Comparison of ENCODE assay signal across 9 cellular contexts in genomic region chr14:104689620-104690265, GRCh38. TPM values are rescaled to one million over a fixed set of nuclear protein-coding genes. Genes with fewer than 3 reads are reported as not detected.
A peak's percentile ranks its signal among the peaks of the same experiment; 100 is the strongest.
DNase-seq lines count a peak whose midpoint lies in the region; ATAC-seq, FAIRE-seq and TF ChIP-seq lines count a peak whose summit lies in the region.
"Had no signal": no experiment of that assay in that cellular context is flagged by ENCODE, and none has a peak within 500 bp of the region (broad histone marks: within the 10 kb centered on the region; RNA-seq: fewer than 3 reads in every experiment).

No MANE protein-coding gene starts in this region.

- peak overlapping the region; percentile 96 for H3K9ac ChIP-seq in GM23248
- peak overlapping the region; percentile 81 for H3K9ac ChIP-seq in smooth muscle cell (ENCODE audit: low read depth)

- H3K27ac ChIP-seq in A549 (peak overlapping the region; percentile 98), GM23248 (peak overlapping the region; percentile 43), right cardiac atrium (ENCODE audit: low read length) (peak overlapping the region; percentile 24), smooth muscle cell (ENCODE audit: low read depth) (no peak overlapping the region)
- H3K27ac ChIP-seq: neutrophil had no signal

- ATAC-seq in A549 (no peak), right cardiac atrium (peak; percentile 9 to 10), HG02981 (IDR thresholded peaks at IDR 0.05; ENCODE audit: unreplicated experiment) (no peak), HG03139 (IDR thresholded peaks at IDR 0.05; ENCODE audit: unreplicated experiment) (no peak)
- ATAC-seq in activated T-cell treated with anti-CD3 and anti-CD28 coated beads, Interleukin-2, amount 50 U/mL, for 72 hours (replicated peaks in 1 of 2) = peak; percentile 31 to 50

- H3K27me3 ChIP-seq in GM23248 (replicated peaks; ENCODE audit: insufficient read depth) = no peaks in the 10 kb centered on the region
- no peaks in the 10 kb centered on the region for H3K27me3 ChIP-seq in right cardiac atrium (ENCODE audit: control insufficient read depth, insufficient read depth)
- no peaks in the 10 kb centered on the region for H3K27me3 ChIP-seq in smooth muscle cell (ENCODE audit: low read depth)

- H3K9me2 ChIP-seq in GM23248 (ENCODE audit: insufficient read depth) = no peaks in the 10 kb centered on the region

- H3K79me2 ChIP-seq in GM23248 (ENCODE audit: insufficient read depth) (peaks cover 52% of the 10 kb centered on the region), smooth muscle cell (ENCODE audit: low read depth) (peaks cover 49% of the 10 kb centered on the region)

- CTCF ChIA-PET in A549 (lab: Yijun Ruan, JAX) = interaction anchor here (1.1 to 13.1 kb wide), 6 partner anchors 8 to 612 kb away, joined by 3 to 143 read pairs (median 10); partner anchors contain the start of gene ADSS1

- H2AFZ ChIP-seq in GM23248 (peak overlapping the region; percentile 67; the same call in 1 of the 2 replicates), smooth muscle cell (ENCODE audit: low read depth) (peak overlapping the region; percentile 49)

- peaks cover 52% of the 10 kb centered on the region for H3K4me1 Mint-ChIP-seq in activated T-cell treated with anti-CD3 and anti-CD28 coated beads, Interleukin-2, amount 50 U/mL, for 72 hours (ENCODE audit: low read depth)

- DNase-seq in A549 (ENCODE audit: low read depth in 1 of 2, low spot score in 1 of 2) = no peak
- DNase-seq in GM23248 = peak; percentile 66
- peak; percentile 21 to 42 for DNase-seq in activated T-cell treated with anti-CD3 and anti-CD28 coated beads, Interleukin-2, amount 50 U/mL, for 72 hours
- peak; percentile 36 to 70 (median 65) for DNase-seq in right cardiac atrium
- DNase-seq in smooth muscle cell (lab: John Stamatoyannopoulos, UW; ENCODE audit: unreplicated experiment) = no peak
- no peak for DNase-seq in NCI-H446 (lab: John Stamatoyannopoulos, UW)

- H3K27ac Mint-ChIP-seq in activated T-cell treated with anti-CD3 and anti-CD28 coated beads, Interleukin-2, amount 50 U/mL, for 72 hours = no peak overlapping the region

- H3K4me3 Mint-ChIP-seq in activated T-cell treated with anti-CD3 and anti-CD28 coated beads, Interleukin-2, amount 50 U/mL, for 72 hours = peak overlapping the region; percentile 72 to 83

- POLR2A ChIA-PET in A549 (lab: Yijun Ruan, JAX) = interaction anchor here (0.6 kb wide), 2 partner anchors 28 to 37 kb away, joined by 4 read pairs; no protein-coding TSS in a partner anchor

- H3K4me2 ChIP-seq in A549 = peak overlapping the region; percentile 86
- H3K4me2 ChIP-seq in GM23248 (ENCODE audit: unreplicated experiment) = peak overlapping the region; percentile 89
- H3K4me2 ChIP-seq in smooth muscle cell = peak overlapping the region; percentile 100

- TF ChIP-seq EP300 in A549 (IDR thresholded peaks at IDR 0.05) = no peak

- no peaks in the 10 kb centered on the region for H4K20me1 ChIP-seq in GM23248 (ENCODE audit: insufficient read depth)
- peaks cover 47% of the 10 kb centered on the region for H4K20me1 ChIP-seq in smooth muscle cell (ENCODE audit: low read depth)

- TF ChIP-seq CTCF in A549 (IDR thresholded peaks at IDR 0.05) (no peak), smooth muscle cell (IDR thresholded peaks at IDR 0.05; ENCODE audit: borderline replicate concordance, insufficient read depth, poor library complexity, severe bottlenecking) (no peak)

- TF ChIP-seq RAD21 in A549 (conservative IDR thresholded peaks at IDR 0.05 in 1 of 2, IDR thresholded peaks at IDR 0.05 in 1 of 2) = no peak

- H3F3A ChIP-seq in GM23248 (ENCODE audit: insufficient read depth) (0 out of 2 replicates have a peak, but pooled peaks cover 7% of the 10 kb centered on the region), smooth muscle cell (ENCODE audit: low read depth) (peaks cover 13% of the 10 kb centered on the region)

- H3K4me3 ChIP-seq in A549 (peak overlapping the region; percentile 99), GM23248 (peak overlapping the region; percentile 93), right cardiac atrium (ENCODE audit: low read length) (peak overlapping the region; percentile 83), smooth muscle cell (peak overlapping the region; percentile 88)

- intact Hi-C loops in right cardiac atrium (cut with DNase I) = no loop called here

- peaks cover 76% of the 10 kb centered on the region for H3K4me1 ChIP-seq in A549
- peaks cover 16% of the 10 kb centered on the region for H3K4me1 ChIP-seq in GM23248 (ENCODE audit: insufficient read depth)
- H3K4me1 ChIP-seq in right cardiac atrium (ENCODE audit: control insufficient read depth, insufficient read depth, low read length) = peaks cover 21% of the 10 kb centered on the region
- H3K4me1 ChIP-seq in smooth muscle cell (ENCODE audit: low read depth) = peaks cover 23% of the 10 kb centered on the region

- no peaks in the 10 kb centered on the region for H3K36me3 ChIP-seq in GM23248 (ENCODE audit: low read depth)
- H3K36me3 ChIP-seq in smooth muscle cell (ENCODE audit: low read depth) = no peaks in the 10 kb centered on the region
- H3K36me3 ChIP-seq: neutrophil had no signal

- 0% methylated on average over 23 of the region's 69 CpGs for WGBS in A549 (ENCODE audit: missing lambda C conversion rate)
- 1% methylated on average over 31 to 66 of the region's 69 CpGs for WGBS in GM23248 (ENCODE audit: low coverage in 1 of 2, low lambda C conversion rate in 2 of 2, missing lambda C conversion rate in 2 of 2), 2 experiments
- WGBS in right cardiac atrium = under 1% methylated on average over 69 of the region's 69 CpGs
- WGBS in smooth muscle cell (ENCODE audit: low lambda C conversion rate) = 2% methylated on average over 62 of the region's 69 CpGs

- no peaks in the 10 kb centered on the region for H3K27me3 Mint-ChIP-seq in activated T-cell treated with anti-CD3 and anti-CD28 coated beads, Interleukin-2, amount 50 U/mL, for 72 hours (ENCODE audit: low read depth)

- H3K9me3 ChIP-seq in A549 = no peaks in the 10 kb centered on the region
- no peaks in the 10 kb centered on the region for H3K9me3 ChIP-seq in GM23248 (ENCODE audit: low read depth)
- H3K9me3 ChIP-seq in right cardiac atrium (ENCODE audit: control insufficient read depth, low read length) = no peaks in the 10 kb centered on the region
- H3K9me3 ChIP-seq in smooth muscle cell (replicated peaks; ENCODE audit: low read depth) = no peaks in the 10 kb centered on the region
- H3K9me3 ChIP-seq: neutrophil had no signal

- no peak for FAIRE-seq in A549 (lab: Jason Lieb, UNC)

- no peaks in the 10 kb centered on the region for H3K9me3 Mint-ChIP-seq in activated T-cell treated with anti-CD3 and anti-CD28 coated beads, Interleukin-2, amount 50 U/mL, for 72 hours

- in situ Hi-C loops in GM23248 (cut with MboI) = no loop called here

- peak; percentile 56 for TF ChIP-seq POLR2A in A549 (IDR thresholded peaks at IDR 0.05; ENCODE audit: low read length)

- no peaks in the 10 kb centered on the region for H3K36me3 Mint-ChIP-seq in activated T-cell treated with anti-CD3 and anti-CD28 coated beads, Interleukin-2, amount 50 U/mL, for 72 hours (ENCODE audit: insufficient read depth in 2 of 2)

TF ChIP-seq in A549, 52 proteins besides CTCF, POLR2A, EP300 and RAD21 (continues in another document):
- TF ChIP-seq GATA3 (IDR thresholded peaks at IDR 0.05; ENCODE audit: borderline replicate concordance) (no peak), CHD4 (IDR thresholded peaks at IDR 0.05; ENCODE audit: borderline replicate concordance) (no peak), NFE2L2 (conservative IDR thresholded peaks at IDR 0.05; ENCODE audit: low read length) (no peak), PHF8 (IDR thresholded peaks at IDR 0.05; ENCODE audit: borderline replicate concordance, low read depth) (0 out of 2 replicates have a peak, but pooled peaks have one; percentile 21), JUNB (IDR thresholded peaks at IDR 0.05) (no peak), PBX3 (IDR thresholded peaks at IDR 0.05) (no peak; the same call in 1 of the 2 replicates), FOXS1 (CRISPR knock-in tag; IDR thresholded peaks at IDR 0.05) (no peak), NPAS2 (CRISPR knock-in tag; IDR thresholded peaks at IDR 0.05; ENCODE audit: borderline replicate concordance) (no peak), FOSB (CRISPR knock-in tag; IDR thresholded peaks at IDR 0.05) (no peak)

RNA-seq across cellular contexts. Expression of gene INF2, which starts 0.3 kb away (rescaled TPM):
- polyA plus RNA-seq in A549 (2011; rRNA removed) (23.6 and 24.7 TPM in 2 replicates), A549 (2017; fragmentation: RNase III; extraction: RNeasy Plus Mini Kit Qiagen cat#74134 plus additional on column Dnase treatment) (71.2 to 76.6 TPM (median 72.0 TPM) in 3 replicates), GM23248 (2016; fragmentation: Nextera tagmentation; extraction: Ambion mirVana) (23.0 and 24.2 TPM in 2 replicates), right cardiac atrium (36.6 TPM), smooth muscle cell (19.9 and 30.1 TPM in 2 replicates)
- polyA plus RNA-seq in A549 (2012; cell fraction: cytosol; rRNA removed) = 68.4 and 94.0 TPM in 2 replicates
- 224 and 375 TPM in 2 replicates for polyA plus RNA-seq in A549 (2012; cell fraction: nucleus; rRNA removed)
- 19.6 and 27.7 TPM in 2 replicates for polyA minus RNA-seq in A549 (2011; rRNA and poly(A)+ RNA removed)
- total RNA-seq in GM23248 (2014; rRNA removed; shearing (Covaris generic)) = 53.3 and 62.1 TPM in 2 replicates
- 10 to 100 TPM; 37.6 to 38.8 TPM for total RNA-seq in activated T-cell treated with anti-CD3 and anti-CD28 coated beads, Interleukin-2, amount 50 U/mL, for 72 hours
- total RNA-seq in right cardiac atrium (10 to 100 TPM; 36.2 to 46.4 (median 42.3) TPM), smooth muscle cell (28.1 and 29.8 TPM in 2 replicates)

RNA-seq across cellular contexts. Expression of gene ADSS1, which starts 34.3 kb away (rescaled TPM):
- polyA plus RNA-seq in A549 (2011; rRNA removed) (8.8 and 10.1 TPM in 2 replicates), A549 (2017; fragmentation: RNase III; extraction: RNeasy Plus Mini Kit Qiagen cat#74134 plus additional on column Dnase treatment) (6.2 to 8.3 TPM (median 7.4 TPM) in 3 replicates), GM23248 (2016; fragmentation: Nextera tagmentation; extraction: Ambion mirVana) (6.6 and 7.1 TPM in 2 replicates), right cardiac atrium (217 TPM), smooth muscle cell (7.8 and 9.3 TPM in 2 replicates)
- 6.0 and 6.2 TPM in 2 replicates for polyA plus RNA-seq in A549 (2012; cell fraction: cytosol; rRNA removed)
- 17.9 and 19.6 TPM in 2 replicates for polyA plus RNA-seq in A549 (2012; cell fraction: nucleus; rRNA removed)
- 6.5 and 9.5 TPM in 2 replicates for polyA minus RNA-seq in A549 (2011; rRNA and poly(A)+ RNA removed)
- total RNA-seq in GM23248 (2014; rRNA removed; shearing (Covaris generic)) = 3.7 and 4.7 TPM in 2 replicates
- total RNA-seq in activated T-cell treated with anti-CD3 and anti-CD28 coated beads, Interleukin-2, amount 50 U/mL, for 72 hours = 1 to 10 TPM; 4.6 to 6.1 TPM
- total RNA-seq in right cardiac atrium (100 to 1,000 TPM; 156 to 212 (median 188) TPM), smooth muscle cell (6.0 and 43.0 TPM in 2 replicates)

Comparison
In these comparisons a context has a peak if more than half of its experiments do, and no peak if none do; other contexts are left out.
1. ATAC-seq: peak in activated T-cell treated with anti-CD3 and anti-CD28 coated beads, Interleukin-2, amount 50 U/mL, for 72 hours (2 of 2) and right cardiac atrium (2 of 2); none in A549 (0 of 2), HG02981 (single experiment) and HG03139 (single experiment).
2. DNase-seq: peak in GM23248 (single experiment), activated T-cell treated with anti-CD3 and anti-CD28 coated beads, Interleukin-2, amount 50 U/mL, for 72 hours (2 of 2) and right cardiac atrium (3 of 3); none in A549 (0 of 2), smooth muscle cell (single experiment) and NCI-H446 (0 of 2).
3. Peak in every context shown above with its lines, with median percentiles within 50 percentile points of each other: H3K4me2 ChIP-seq and H3K4me3 ChIP-seq.